In the genomic region with DNA sequence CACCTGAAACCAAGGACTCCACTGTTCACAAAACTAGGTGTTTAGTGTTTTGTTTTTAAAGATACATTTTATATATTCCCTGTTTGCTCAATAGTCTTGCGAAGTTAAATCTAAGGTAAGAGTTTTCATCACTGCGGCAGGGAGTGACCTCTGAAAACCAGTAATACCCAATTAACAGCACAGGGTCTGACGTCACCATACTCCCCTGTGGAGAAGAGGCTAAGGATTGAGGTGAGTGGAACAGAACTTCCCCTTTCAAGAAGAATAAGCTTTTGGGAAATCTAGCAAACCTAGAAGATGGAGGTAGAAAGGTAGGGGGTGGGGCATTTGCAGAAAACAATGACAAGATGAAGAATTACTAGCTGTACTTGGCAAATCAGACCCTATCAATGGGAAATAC, we compare ENCODE assay signal across 26 cellular contexts.
"Had no signal": no experiment of that assay in that cellular context is flagged by ENCODE, and none has a peak within 500 bp of the region (broad histone marks: within the 10 kb centered on the region; RNA-seq: fewer than 3 reads in every experiment).

No MANE protein-coding gene starts in this region.

- H3K36me3 ChIP-seq: stomach, suprapubic skin, thoracic aorta, tibial artery, tibial nerve, transverse colon, upper lobe of left lung, upper lobe of right lung, uterus, vagina had no signal

- H3K27ac ChIP-seq: stomach, suprapubic skin, testis, thoracic aorta, tibial artery, tibial nerve, transverse colon, upper lobe of left lung, upper lobe of right lung, uterus, vagina had no signal

- ATAC-seq: stimulated activated effector memory CD8-positive, alpha-beta T cell treated with anti-CD3 and anti-CD28 coated beads, Interleukin-12 subunit alpha, Interleukin-12 subunit beta, amount 100 ng/mL, for 72 hours; stimulated activated memory B cell treated with anti-CD40 and anti-IgM and Interleukin-4, amounts not matched to agents 10 μg/mL and 1 μg/mL and 100 μg/mL, for 72 hours; stimulated activated naive B cell treated with anti-CD40 and anti-IgM and Interleukin-4, amounts not matched to agents 10 μg/mL and 1 μg/mL and 100 μg/mL, for 72 hours; stimulated activated naive CD8-positive, alpha-beta T cell treated with anti-CD3 and anti-CD28 coated beads, Interleukin-15, amount 100 ng/mL, for 72 hours; stimulated activated naive CD8-positive, alpha-beta T cell treated with anti-CD3 and anti-CD28 coated beads, Interleukin-15, Interleukin-2, amounts not matched to agents 100 U/mL and 50 U/mL, for 24 hours; upper lobe of right lung had no signal

- H3K9me3 ChIP-seq: stomach, suprapubic skin, testis, thoracic aorta, tibial artery, tibial nerve, transverse colon, upper lobe of left lung, upper lobe of right lung, uterus, vagina had no signal

- H3K4me3 ChIP-seq: stomach, suprapubic skin, testis, thoracic aorta, tibial artery, tibial nerve, transverse colon, upper lobe of left lung, upper lobe of right lung, uterus, vagina had no signal

- H3K27me3 ChIP-seq: stomach, suprapubic skin, testis, tibial artery, tibial nerve, transverse colon, upper lobe of left lung, upper lobe of right lung, uterus, vagina had no signal

- DNase-seq: stimulated activated CD4-positive, alpha-beta T cell treated with anti-CD3 and anti-CD28 coated beads, Interleukin-2, amount 100 ng/mL, for 48 hours; stimulated activated CD4-positive, alpha-beta T cell treated with anti-CD3 and anti-CD28 coated beads, Interleukin-4, amount 100 ng/mL, for 1 hour; stimulated activated CD4-positive, alpha-beta T cell treated with anti-CD3 and anti-CD28 coated beads, Interleukin-4, amount 100 ng/mL, for 24 hours; stimulated activated CD4-positive, alpha-beta T cell treated with anti-CD3 and anti-CD28 coated beads, Interleukin-4, amount 100 ng/mL, for 4 hours; stimulated activated CD8-positive, alpha-beta memory T cell treated with anti-CD3 and anti-CD28 coated beads, Interleukin-4, amount 100 ng/mL, for 48 hours; stimulated activated naive B cell treated with anti-CD40 and anti-IgM and Interleukin-4, amounts not matched to agents 10 μg/mL and 1 μg/mL and 100 μg/mL, for 72 hours; stimulated activated naive CD4-positive, alpha-beta T cell; stimulated activated naive CD4-positive, alpha-beta T cell treated with Interleukin-2 at 50 U/mL for 16 hours; stimulated activated naive CD8-positive, alpha-beta T cell treated with anti-CD3 and anti-CD28 coated beads, Interleukin-15, amount 100 ng/mL, for 72 hours; stimulated activated naive CD8-positive, alpha-beta T cell treated with anti-CD3 and anti-CD28 coated beads, Interleukin-15, Interleukin-2, amounts not matched to agents 100 U/mL and 50 U/mL, for 24 hours; stomach; substantia nigra; testis; tibial artery; transverse colon; trophoblast cell; upper lobe of left lung; upper lobe of right lung; uterus had no signal

- H3K4me1 ChIP-seq: stomach, suprapubic skin, testis, tibial artery, tibial nerve, transverse colon, upper lobe of left lung, upper lobe of right lung, uterus, vagina had no signal

- FAIRE-seq: urothelium cell line had no signal
